Comparison of ENCODE assay signal across 23 cellular contexts in genomic region chr12:114412307-114412706, GRCh38. TPM values are rescaled to one million over a fixed set of nuclear protein-coding genes. Genes with fewer than 3 reads are reported as not detected.
A peak's percentile ranks its signal among the peaks of the same experiment; 100 is the strongest.
DNase-seq lines count a peak whose midpoint lies in the region; ATAC-seq and TF ChIP-seq lines count a peak whose summit lies in the region.
"Had no signal": no experiment of that assay in that cellular context is flagged by ENCODE, and none has a peak within 500 bp of the region (broad histone marks: within the 10 kb centered on the region; RNA-seq: fewer than 3 reads in every experiment).

No MANE protein-coding gene starts in this region.

- DNase-seq in GM23338 (ENCODE audit: low spot score) (no peak), endodermal cell (peak; percentile 72), suprapubic skin (ENCODE audit: low spot score in 2 of 2) (no peak), GM10248 (ENCODE audit: extremely low spot score) (no peak), nephron progenitor cell (no peak)
- DNase-seq: Caco-2; CD4-positive, alpha-beta memory T cell; DMS 273 treated with DMSO at 0.1 percent for 48 hours; DMS79 treated with DMSO at 0.1 percent for 48 hours; KG1; NCI-H1092 treated with DMSO at 0.1 percent for 48 hours; NCI-H146; NCI-H2029; NCI-H524 treated with DMSO at 0.1 percent for 48 hours; NCI-H82; SIG-M5; SK-N-SH had no signal

- H3K36me3 ChIP-seq in GM23338 (ENCODE audit: insufficient read depth) (no peaks in the 10 kb centered on the region), endodermal cell (ENCODE audit: control insufficient read depth, insufficient read depth, low read length) (no peaks in the 10 kb centered on the region), iPS-15b (ENCODE audit: control insufficient read depth, insufficient read depth, low read length) (no peaks in the 10 kb centered on the region), suprapubic skin (no peaks in the 10 kb centered on the region)
- H3K36me3 ChIP-seq: BLaER1 treated with 17β-estradiol and CSF1 and Interleukin-3, amounts not matched to agents 10 nM and 100 nM had no signal

- H3K4me1 Mint-ChIP-seq in GM23338 (peaks cover 53% of the 10 kb centered on the region), endodermal cell (peaks cover 12% of the 10 kb centered on the region), nephron progenitor cell (no peaks in the 10 kb centered on the region)

- POLR2A ChIA-PET in GM10248 (lab: Yijun Ruan, JAX), result no interaction called here

- H3K4me3 ChIP-seq in GM23338 (no peak overlapping the region), endodermal cell (ENCODE audit: low read length) (no peak overlapping the region), iPS-15b (ENCODE audit: low read depth, low read length) (peak overlapping the region; percentile 30), suprapubic skin (no peak overlapping the region)
- H3K4me3 ChIP-seq: BLaER1 treated with 17β-estradiol and CSF1 and Interleukin-3, amounts not matched to agents 10 nM and 100 nM had no signal

- no peaks in the 10 kb centered on the region for H3K9me3 ChIP-seq in endodermal cell (ENCODE audit: control insufficient read depth, low read length)
- H3K9me3 ChIP-seq in iPS-15b (ENCODE audit: control insufficient read depth, insufficient read depth, low read length), result no peaks in the 10 kb centered on the region
- H3K9me3 ChIP-seq in suprapubic skin, result no peaks in the 10 kb centered on the region
- H3K9me3 ChIP-seq: Caco-2, SK-N-SH had no signal

- H3K9me3 Mint-ChIP-seq in GM23338 (no peaks in the 10 kb centered on the region), endodermal cell (no peaks in the 10 kb centered on the region), nephron progenitor cell (no peaks in the 10 kb centered on the region)

- WGBS in endodermal cell (ENCODE audit: insufficient coverage in 1 of 2, insufficient read length in 1 of 2), 2 experiments, result 9 to 10% methylated on average over 4 to 7 of the region's 7 CpGs
- WGBS in suprapubic skin, result 43% methylated on average over 5 of the region's 7 CpGs

- H3K27me3 Mint-ChIP-seq in GM23338 (ENCODE audit: insufficient read depth, low read depth, poor library complexity) (peaks cover 99% of the 10 kb centered on the region), endodermal cell (ENCODE audit: insufficient read depth) (peaks cover 100% of the 10 kb centered on the region), nephron progenitor cell (ENCODE audit: low read depth, poor library complexity) (peaks cover 100% of the 10 kb centered on the region)

- no peak for TF ChIP-seq CTCF in GM23338 (conservative IDR thresholded peaks at IDR 0.05; ENCODE audit: low read depth in 2 of 2)
- TF ChIP-seq CTCF in endodermal cell (conservative IDR thresholded peaks at IDR 0.05), result no peak
- no peak for TF ChIP-seq CTCF in suprapubic skin (IDR thresholded peaks at IDR 0.05)
- TF ChIP-seq CTCF in GM10248 (IDR thresholded peaks at IDR 0.05; ENCODE audit: control extremely low read depth, extremely low read depth, low read depth, missing control alignments), result no peak
- TF ChIP-seq CTCF in nephron progenitor cell (IDR thresholded peaks at IDR 0.05), result no peak

- peaks cover 34% of the 10 kb centered on the region for H3F3A ChIP-seq in GM23338 (replicated peaks; ENCODE audit: low read depth)

- peak overlapping the region; percentile 42; the same call in 1 of the 2 replicates for H3K4me2 ChIP-seq in GM23338
- H3K4me2 ChIP-seq: BLaER1 treated with 17β-estradiol and CSF1 and Interleukin-3, amounts not matched to agents 10 nM and 100 nM; SK-N-SH had no signal

- no peak for TF ChIP-seq EP300 in suprapubic skin (IDR thresholded peaks at IDR 0.05)

- no peak overlapping the region for H3K27ac Mint-ChIP-seq in GM23338
- no peak overlapping the region for H3K27ac Mint-ChIP-seq in endodermal cell
- no peak overlapping the region for H3K27ac Mint-ChIP-seq in nephron progenitor cell
- H3K27ac Mint-ChIP-seq: CD4-positive, alpha-beta memory T cell had no signal

- H3K4me3 Mint-ChIP-seq in GM23338, result no peak overlapping the region
- no peak overlapping the region for H3K4me3 Mint-ChIP-seq in endodermal cell
- H3K4me3 Mint-ChIP-seq in nephron progenitor cell, result no peak overlapping the region
- H3K4me3 Mint-ChIP-seq: CD4-positive, alpha-beta memory T cell had no signal

- ATAC-seq in GM23338 (no peak), GM18870 (IDR thresholded peaks at IDR 0.05; ENCODE audit: unreplicated experiment) (no peak), HG02840 (IDR thresholded peaks at IDR 0.05; ENCODE audit: low FRiP score, unreplicated experiment) (no peak)
- ATAC-seq: Panc1 had no signal

- no peak overlapping the region for H2AFZ ChIP-seq in GM23338

- no peak overlapping the region for H3K9ac ChIP-seq in endodermal cell (ENCODE audit: extremely low read depth, low read length, poor library complexity, severe bottlenecking)
- H3K9ac ChIP-seq in iPS-15b (ENCODE audit: low read depth, low read length), result no peak overlapping the region
- H3K9ac ChIP-seq: BLaER1 treated with 17β-estradiol and CSF1 and Interleukin-3, amounts not matched to agents 10 nM and 100 nM; SK-N-SH had no signal

- no peaks in the 10 kb centered on the region for H3K9me2 ChIP-seq in GM23338 (ENCODE audit: insufficient read depth)
- H3K9me2 ChIP-seq: SK-N-SH had no signal

- peaks cover 100% of the 10 kb centered on the region for H3K27me3 ChIP-seq in GM23338 (ENCODE audit: insufficient read depth)
- H3K27me3 ChIP-seq in endodermal cell (ENCODE audit: control insufficient read depth, insufficient read depth, low read length, poor library complexity, severe bottlenecking), result peaks cover 100% of the 10 kb centered on the region
- H3K27me3 ChIP-seq in iPS-15b (ENCODE audit: control insufficient read depth, insufficient read depth, low read length), result peaks cover 100% of the 10 kb centered on the region
- H3K27me3 ChIP-seq in suprapubic skin, result peaks cover 97% of the 10 kb centered on the region

- CTCF ChIA-PET in GM10248 (lab: Yijun Ruan, JAX), result no interaction called here

- H3K27ac ChIP-seq in GM23338 (ENCODE audit: low read depth) (no peak overlapping the region), endodermal cell (ENCODE audit: low read depth, low read length) (no peak overlapping the region), suprapubic skin (peak overlapping the region; percentile 30)
- H3K27ac ChIP-seq: BLaER1 treated with 17β-estradiol and CSF1 and Interleukin-3, amounts not matched to agents 10 nM and 100 nM had no signal

- TF ChIP-seq POLR2A in suprapubic skin (IDR thresholded peaks at IDR 0.05), result no peak

- no peaks in the 10 kb centered on the region for H3K79me2 ChIP-seq in GM23338 (replicated peaks; ENCODE audit: insufficient read depth)

- H4K20me1 ChIP-seq in GM23338 (replicated peaks; ENCODE audit: insufficient read depth), result peaks cover 40% of the 10 kb centered on the region

- H3K4me1 ChIP-seq in GM23338 (ENCODE audit: insufficient read depth) (peaks cover 73% of the 10 kb centered on the region), endodermal cell (ENCODE audit: control insufficient read depth, insufficient read depth, low read length) (no peaks in the 10 kb centered on the region), iPS-15b (ENCODE audit: control insufficient read depth, insufficient read depth, low read length) (peaks cover 4% of the 10 kb centered on the region), suprapubic skin (peaks cover 22% of the 10 kb centered on the region)
- H3K4me1 ChIP-seq: BLaER1 treated with 17β-estradiol and CSF1 and Interleukin-3, amounts not matched to agents 10 nM and 100 nM; Caco-2 had no signal

- no peaks in the 10 kb centered on the region for H3K36me3 Mint-ChIP-seq in GM23338 (ENCODE audit: low read depth)
- H3K36me3 Mint-ChIP-seq in endodermal cell (ENCODE audit: low read depth), result no peaks in the 10 kb centered on the region
- H3K36me3 Mint-ChIP-seq in nephron progenitor cell (ENCODE audit: low read depth), result no peaks in the 10 kb centered on the region
- H3K36me3 Mint-ChIP-seq: CD4-positive, alpha-beta memory T cell had no signal

TF ChIP-seq in GM23338, 12 proteins besides CTCF, POLR2A, EP300 and RAD21 (continues in another document):
- TF ChIP-seq POLR2AphosphoS5 (IDR thresholded peaks at IDR 0.05; ENCODE audit: low read depth) (no peak), ZNF114 (CRISPR knock-in tag; IDR thresholded peaks at IDR 0.05) (no peak), ETS1 (IDR thresholded peaks at IDR 0.05) (no peak), EZH2 (IDR thresholded peaks at IDR 0.05; ENCODE audit: low read depth, unreplicated experiment) (peak; percentile 35), CREB1 (CRISPR knock-in tag; IDR thresholded peaks at IDR 0.05; ENCODE audit: low read depth) (no peak)

RNA-seq across cellular contexts. Expression of gene TBX5, which starts 6.4 kb away (rescaled TPM):
- 0.21 TPM in 1 of 2 replicates, not detected in the other for total RNA-seq in GM23338 (2014; rRNA removed; shearing (Covaris generic))
- polyA plus RNA-seq in GM23338 (2016; fragmentation: Nextera tagmentation; extraction: Ambion mirVana), result not detected in 2 replicates
- total RNA-seq in endodermal cell (not detected), suprapubic skin (1 to 10 TPM in 2 of 4 donors, under 1 TPM in 1, not detected in 1; 0.44 to 3.5 (median 2.1) TPM)
- 0.14 TPM for polyA plus RNA-seq in endodermal cell (2013, experiment 1 of 2)
- 0.17 TPM for polyA plus RNA-seq in endodermal cell (2013, experiment 2 of 2)
- total RNA-seq: Caco-2; CD4-positive, alpha-beta memory T cell; H7 had no signal
- polyA plus RNA-seq: CD4-positive, alpha-beta memory T cell; SK-N-SH had no signal
